Comparison of ENCODE assay signal across 1 cellular context in the genomic region with DNA sequence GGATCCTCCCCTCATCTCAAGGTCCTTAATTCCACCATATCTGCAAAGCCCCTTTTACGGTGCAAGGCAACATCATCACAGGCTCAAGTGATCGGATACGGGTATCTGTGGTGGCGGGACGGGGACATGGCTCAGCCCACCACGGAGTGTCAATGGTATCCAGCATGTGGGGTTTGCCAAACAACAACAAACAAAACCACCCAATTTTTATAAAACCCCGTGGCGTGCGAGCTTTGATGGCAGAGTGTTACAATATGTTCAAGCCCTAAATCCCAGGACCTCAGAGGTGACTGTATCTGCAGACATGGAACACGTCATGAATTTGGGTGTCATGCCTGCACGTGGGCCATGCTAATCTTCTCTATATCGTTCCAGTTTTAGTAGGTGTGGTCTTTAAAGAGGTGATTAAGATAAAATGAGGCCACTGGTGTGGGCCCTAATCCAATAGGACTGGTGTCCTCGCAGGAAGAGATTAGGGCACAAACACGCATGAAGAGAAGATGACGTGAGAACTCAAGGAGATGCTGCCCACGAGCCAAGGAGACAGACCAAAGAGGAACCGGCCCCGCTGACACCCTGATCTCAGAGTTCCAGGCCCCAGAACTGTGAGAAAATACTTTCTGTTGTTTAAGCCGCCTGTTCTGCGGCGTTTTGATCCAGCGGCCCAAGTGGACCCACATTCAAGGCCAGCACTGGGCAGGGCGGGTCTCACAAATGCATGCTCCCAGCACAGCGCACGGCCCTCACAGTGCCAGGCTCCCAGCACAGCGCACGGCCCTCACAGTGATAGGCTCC.
TF ChIP-seq lines count a peak whose summit lies in the region.

No MANE protein-coding gene starts in this region.

TF ChIP-seq in K562, 482 proteins besides CTCF, POLR2A, EP300 and RAD21:
- TF ChIP-seq, protein P1, sequence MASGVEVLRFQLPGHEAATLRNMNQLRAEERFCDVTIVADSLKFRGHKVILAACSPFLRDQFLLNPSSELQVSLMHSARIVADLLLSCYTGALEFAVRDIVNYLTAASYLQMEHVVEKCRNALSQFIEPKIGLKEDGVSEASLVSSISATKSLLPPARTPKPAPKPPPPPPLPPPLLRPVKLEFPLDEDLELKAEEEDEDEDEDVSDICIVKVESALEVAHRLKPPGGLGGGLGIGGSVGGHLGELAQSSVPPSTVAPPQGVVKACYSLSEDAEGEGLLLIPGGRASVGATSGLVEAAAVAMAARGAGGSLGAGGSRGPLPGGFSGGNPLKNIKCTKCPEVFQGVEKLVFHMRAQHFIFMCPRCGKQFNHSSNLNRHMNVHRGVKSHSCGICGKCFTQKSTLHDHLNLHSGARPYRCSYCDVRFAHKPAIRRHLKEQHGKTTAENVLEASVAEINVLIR (CRISPR knock-in tag; IDR thresholded peaks at IDR 0.05), result 0 out of 2 replicates have a peak, but pooled peaks have one; percentile 14
- TF ChIP-seq CBX1 (IDR thresholded peaks at IDR 0.05; ENCODE audit: low read depth), result no peak
- TF ChIP-seq CREB1 (IDR thresholded peaks at IDR 0.05), result peak; percentile 17; the same call in 1 of the 2 replicates
- TF ChIP-seq CREB1 (CRISPR knock-in tag; IDR thresholded peaks at IDR 0.05), result no peak
- 0 out of 2 replicates have a peak, but pooled peaks have one; percentile 15 for TF ChIP-seq DPF2 (IDR thresholded peaks at IDR 0.05)
- no peak for TF ChIP-seq SETDB1 (IDR thresholded peaks at IDR 0.05; ENCODE audit: low read length)
- TF ChIP-seq, protein P2, sequence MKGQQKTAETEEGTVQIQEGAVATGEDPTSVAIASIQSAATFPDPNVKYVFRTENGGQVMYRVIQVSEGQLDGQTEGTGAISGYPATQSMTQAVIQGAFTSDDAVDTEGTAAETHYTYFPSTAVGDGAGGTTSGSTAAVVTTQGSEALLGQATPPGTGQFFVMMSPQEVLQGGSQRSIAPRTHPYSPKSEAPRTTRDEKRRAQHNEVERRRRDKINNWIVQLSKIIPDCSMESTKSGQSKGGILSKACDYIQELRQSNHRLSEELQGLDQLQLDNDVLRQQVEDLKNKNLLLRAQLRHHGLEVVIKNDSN (CRISPR knock-in tag; IDR thresholded peaks at IDR 0.05), result peak; percentile 67
- TF ChIP-seq U2AF1 (optimal IDR thresholded peaks at IDR 0.05; ENCODE audit: low read depth, low read length), result no peak
- TF ChIP-seq, protein P3, sequence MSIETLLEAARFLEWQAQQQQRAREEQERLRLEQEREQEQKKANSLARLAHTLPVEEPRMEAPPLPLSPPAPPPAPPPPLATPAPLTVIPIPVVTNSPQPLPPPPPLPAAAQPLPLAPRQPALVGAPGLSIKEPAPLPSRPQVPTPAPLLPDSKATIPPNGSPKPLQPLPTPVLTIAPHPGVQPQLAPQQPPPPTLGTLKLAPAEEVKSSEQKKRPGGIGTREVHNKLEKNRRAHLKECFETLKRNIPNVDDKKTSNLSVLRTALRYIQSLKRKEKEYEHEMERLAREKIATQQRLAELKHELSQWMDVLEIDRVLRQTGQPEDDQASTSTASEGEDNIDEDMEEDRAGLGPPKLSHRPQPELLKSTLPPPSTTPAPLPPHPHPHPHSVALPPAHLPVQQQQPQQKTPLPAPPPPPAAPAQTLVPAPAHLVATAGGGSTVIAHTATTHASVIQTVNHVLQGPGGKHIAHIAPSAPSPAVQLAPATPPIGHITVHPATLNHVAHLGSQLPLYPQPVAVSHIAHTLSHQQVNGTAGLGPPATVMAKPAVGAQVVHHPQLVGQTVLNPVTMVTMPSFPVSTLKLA (conservative IDR thresholded peaks at IDR 0.05), result peak in 1 of 2 experiments; percentile 42; a peak in 1 of 4 replicates
- TF ChIP-seq NFIC (IDR thresholded peaks at IDR 0.05), result peak; percentile 28; the same call in 1 of the 2 replicates
- peak; percentile 25; the same call in 1 of the 2 replicates for TF ChIP-seq TEAD4 (IDR thresholded peaks at IDR 0.05; ENCODE audit: low read length)
- TF ChIP-seq TEAD4 (CRISPR knock-in tag; IDR thresholded peaks at IDR 0.05; ENCODE audit: borderline replicate concordance), result no peak
- TF ChIP-seq NFE2 (IDR thresholded peaks at IDR 0.05; ENCODE audit: low read depth), result 0 out of 2 replicates have a peak, but pooled peaks have one; percentile 8
- peak; percentile 52 for TF ChIP-seq CBFA2T2 (conservative IDR thresholded peaks at IDR 0.05)
- TF ChIP-seq CREM (IDR thresholded peaks at IDR 0.05; ENCODE audit: low read depth), result peak; percentile 59
- TF ChIP-seq BHLHE40 (IDR thresholded peaks at IDR 0.05; ENCODE audit: low read length), result peak; percentile 84
- peak; percentile 32; the same call in 1 of the 2 replicates for TF ChIP-seq TAL1 (IDR thresholded peaks at IDR 0.05)
- TF ChIP-seq NCOR1 (IDR thresholded peaks at IDR 0.05), result peak; percentile 40; the same call in 1 of the 2 replicates
- peak; percentile 75 for TF ChIP-seq CBFA2T3 (IDR thresholded peaks at IDR 0.05)
- TF ChIP-seq, protein P4, sequence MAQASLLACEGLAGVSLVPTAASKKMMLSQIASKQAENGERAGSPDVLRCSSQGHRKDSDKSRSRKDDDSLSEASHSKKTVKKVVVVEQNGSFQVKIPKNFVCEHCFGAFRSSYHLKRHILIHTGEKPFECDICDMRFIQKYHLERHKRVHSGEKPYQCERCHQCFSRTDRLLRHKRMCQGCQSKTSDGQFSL (CRISPR knock-in tag; IDR thresholded peaks at IDR 0.05), result no peak
- TF ChIP-seq, protein P4 (tag; IDR thresholded peaks at IDR 0.05), result no peak
- TF ChIP-seq KLF13 (tag; IDR thresholded peaks at IDR 0.05; ENCODE audit: borderline replicate concordance, low read depth), result no peak
- TF ChIP-seq ARID1B (IDR thresholded peaks at IDR 0.05), result peak; percentile 31; the same call in 1 of the 2 replicates
- TF ChIP-seq, protein P5, sequence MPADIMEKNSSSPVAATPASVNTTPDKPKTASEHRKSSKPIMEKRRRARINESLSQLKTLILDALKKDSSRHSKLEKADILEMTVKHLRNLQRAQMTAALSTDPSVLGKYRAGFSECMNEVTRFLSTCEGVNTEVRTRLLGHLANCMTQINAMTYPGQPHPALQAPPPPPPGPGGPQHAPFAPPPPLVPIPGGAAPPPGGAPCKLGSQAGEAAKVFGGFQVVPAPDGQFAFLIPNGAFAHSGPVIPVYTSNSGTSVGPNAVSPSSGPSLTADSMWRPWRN (IDR thresholded peaks at IDR 0.05; ENCODE audit: low read depth), result 0 out of 2 replicates have a peak, but pooled peaks have one; percentile 19
